1 cellular context compared by ENCODE assay signal in the genomic region with DNA sequence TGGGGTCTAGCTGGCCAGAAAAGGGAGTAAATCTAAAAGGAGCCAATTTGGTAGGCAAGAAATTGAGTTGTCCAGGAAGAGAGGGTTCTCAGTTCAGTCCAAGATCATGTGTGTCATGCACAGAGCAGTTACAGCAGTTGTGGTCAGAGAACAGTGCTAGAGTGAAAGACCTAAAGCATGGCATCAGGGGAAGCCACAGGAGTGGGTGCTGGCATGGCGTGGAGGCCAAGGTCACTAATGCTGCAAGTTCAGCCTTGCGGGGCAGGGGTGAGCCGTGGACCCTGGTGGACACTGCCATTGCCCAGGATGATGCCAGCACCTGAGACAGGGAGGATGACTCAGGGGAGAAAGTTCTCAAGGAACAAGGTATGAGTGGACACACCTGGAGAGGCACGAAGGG.
TF ChIP-seq lines count a peak whose summit lies in the region.

No MANE protein-coding gene starts in this region.

TF ChIP-seq in H1, 55 proteins besides CTCF, POLR2A, EP300 and RAD21:
- TF ChIP-seq, protein P1, sequence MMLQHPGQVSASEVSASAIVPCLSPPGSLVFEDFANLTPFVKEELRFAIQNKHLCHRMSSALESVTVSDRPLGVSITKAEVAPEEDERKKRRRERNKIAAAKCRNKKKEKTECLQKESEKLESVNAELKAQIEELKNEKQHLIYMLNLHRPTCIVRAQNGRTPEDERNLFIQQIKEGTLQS (IDR thresholded peaks at IDR 0.05; ENCODE audit: insufficient read depth, low read depth, low read length) = no peak
- TF ChIP-seq CHD1 (IDR thresholded peaks at IDR 0.05; ENCODE audit: low read depth, low read length) = no peak
- no peak for TF ChIP-seq SRF (IDR thresholded peaks at IDR 0.05; ENCODE audit: low read depth, low read length)
- no peak for TF ChIP-seq JUN (IDR thresholded peaks at IDR 0.05; ENCODE audit: low read depth, low read length)
- TF ChIP-seq PHF8 (conservative IDR thresholded peaks at IDR 0.05; ENCODE audit: low read depth, low read length) = no peak
- TF ChIP-seq FOSL1 (IDR thresholded peaks at IDR 0.05; ENCODE audit: insufficient read depth, low read depth, low read length) = no peak
- TF ChIP-seq ATF2 (IDR thresholded peaks at IDR 0.05; ENCODE audit: low read length) = no peak
- no peak for TF ChIP-seq NRF1 (IDR thresholded peaks at IDR 0.05; ENCODE audit: low read depth, low read length)
- TF ChIP-seq POLR2AphosphoS5 (IDR thresholded peaks at IDR 0.05; ENCODE audit: low read depth, low read length) = no peak
- TF ChIP-seq KDM1A (IDR thresholded peaks at IDR 0.05; ENCODE audit: borderline replicate concordance, low read length) = no peak
- TF ChIP-seq NANOG (IDR thresholded peaks at IDR 0.05; ENCODE audit: insufficient read depth, low read depth, low read length, poor library complexity, severe bottlenecking) = no peak
- TF ChIP-seq, protein P2, sequence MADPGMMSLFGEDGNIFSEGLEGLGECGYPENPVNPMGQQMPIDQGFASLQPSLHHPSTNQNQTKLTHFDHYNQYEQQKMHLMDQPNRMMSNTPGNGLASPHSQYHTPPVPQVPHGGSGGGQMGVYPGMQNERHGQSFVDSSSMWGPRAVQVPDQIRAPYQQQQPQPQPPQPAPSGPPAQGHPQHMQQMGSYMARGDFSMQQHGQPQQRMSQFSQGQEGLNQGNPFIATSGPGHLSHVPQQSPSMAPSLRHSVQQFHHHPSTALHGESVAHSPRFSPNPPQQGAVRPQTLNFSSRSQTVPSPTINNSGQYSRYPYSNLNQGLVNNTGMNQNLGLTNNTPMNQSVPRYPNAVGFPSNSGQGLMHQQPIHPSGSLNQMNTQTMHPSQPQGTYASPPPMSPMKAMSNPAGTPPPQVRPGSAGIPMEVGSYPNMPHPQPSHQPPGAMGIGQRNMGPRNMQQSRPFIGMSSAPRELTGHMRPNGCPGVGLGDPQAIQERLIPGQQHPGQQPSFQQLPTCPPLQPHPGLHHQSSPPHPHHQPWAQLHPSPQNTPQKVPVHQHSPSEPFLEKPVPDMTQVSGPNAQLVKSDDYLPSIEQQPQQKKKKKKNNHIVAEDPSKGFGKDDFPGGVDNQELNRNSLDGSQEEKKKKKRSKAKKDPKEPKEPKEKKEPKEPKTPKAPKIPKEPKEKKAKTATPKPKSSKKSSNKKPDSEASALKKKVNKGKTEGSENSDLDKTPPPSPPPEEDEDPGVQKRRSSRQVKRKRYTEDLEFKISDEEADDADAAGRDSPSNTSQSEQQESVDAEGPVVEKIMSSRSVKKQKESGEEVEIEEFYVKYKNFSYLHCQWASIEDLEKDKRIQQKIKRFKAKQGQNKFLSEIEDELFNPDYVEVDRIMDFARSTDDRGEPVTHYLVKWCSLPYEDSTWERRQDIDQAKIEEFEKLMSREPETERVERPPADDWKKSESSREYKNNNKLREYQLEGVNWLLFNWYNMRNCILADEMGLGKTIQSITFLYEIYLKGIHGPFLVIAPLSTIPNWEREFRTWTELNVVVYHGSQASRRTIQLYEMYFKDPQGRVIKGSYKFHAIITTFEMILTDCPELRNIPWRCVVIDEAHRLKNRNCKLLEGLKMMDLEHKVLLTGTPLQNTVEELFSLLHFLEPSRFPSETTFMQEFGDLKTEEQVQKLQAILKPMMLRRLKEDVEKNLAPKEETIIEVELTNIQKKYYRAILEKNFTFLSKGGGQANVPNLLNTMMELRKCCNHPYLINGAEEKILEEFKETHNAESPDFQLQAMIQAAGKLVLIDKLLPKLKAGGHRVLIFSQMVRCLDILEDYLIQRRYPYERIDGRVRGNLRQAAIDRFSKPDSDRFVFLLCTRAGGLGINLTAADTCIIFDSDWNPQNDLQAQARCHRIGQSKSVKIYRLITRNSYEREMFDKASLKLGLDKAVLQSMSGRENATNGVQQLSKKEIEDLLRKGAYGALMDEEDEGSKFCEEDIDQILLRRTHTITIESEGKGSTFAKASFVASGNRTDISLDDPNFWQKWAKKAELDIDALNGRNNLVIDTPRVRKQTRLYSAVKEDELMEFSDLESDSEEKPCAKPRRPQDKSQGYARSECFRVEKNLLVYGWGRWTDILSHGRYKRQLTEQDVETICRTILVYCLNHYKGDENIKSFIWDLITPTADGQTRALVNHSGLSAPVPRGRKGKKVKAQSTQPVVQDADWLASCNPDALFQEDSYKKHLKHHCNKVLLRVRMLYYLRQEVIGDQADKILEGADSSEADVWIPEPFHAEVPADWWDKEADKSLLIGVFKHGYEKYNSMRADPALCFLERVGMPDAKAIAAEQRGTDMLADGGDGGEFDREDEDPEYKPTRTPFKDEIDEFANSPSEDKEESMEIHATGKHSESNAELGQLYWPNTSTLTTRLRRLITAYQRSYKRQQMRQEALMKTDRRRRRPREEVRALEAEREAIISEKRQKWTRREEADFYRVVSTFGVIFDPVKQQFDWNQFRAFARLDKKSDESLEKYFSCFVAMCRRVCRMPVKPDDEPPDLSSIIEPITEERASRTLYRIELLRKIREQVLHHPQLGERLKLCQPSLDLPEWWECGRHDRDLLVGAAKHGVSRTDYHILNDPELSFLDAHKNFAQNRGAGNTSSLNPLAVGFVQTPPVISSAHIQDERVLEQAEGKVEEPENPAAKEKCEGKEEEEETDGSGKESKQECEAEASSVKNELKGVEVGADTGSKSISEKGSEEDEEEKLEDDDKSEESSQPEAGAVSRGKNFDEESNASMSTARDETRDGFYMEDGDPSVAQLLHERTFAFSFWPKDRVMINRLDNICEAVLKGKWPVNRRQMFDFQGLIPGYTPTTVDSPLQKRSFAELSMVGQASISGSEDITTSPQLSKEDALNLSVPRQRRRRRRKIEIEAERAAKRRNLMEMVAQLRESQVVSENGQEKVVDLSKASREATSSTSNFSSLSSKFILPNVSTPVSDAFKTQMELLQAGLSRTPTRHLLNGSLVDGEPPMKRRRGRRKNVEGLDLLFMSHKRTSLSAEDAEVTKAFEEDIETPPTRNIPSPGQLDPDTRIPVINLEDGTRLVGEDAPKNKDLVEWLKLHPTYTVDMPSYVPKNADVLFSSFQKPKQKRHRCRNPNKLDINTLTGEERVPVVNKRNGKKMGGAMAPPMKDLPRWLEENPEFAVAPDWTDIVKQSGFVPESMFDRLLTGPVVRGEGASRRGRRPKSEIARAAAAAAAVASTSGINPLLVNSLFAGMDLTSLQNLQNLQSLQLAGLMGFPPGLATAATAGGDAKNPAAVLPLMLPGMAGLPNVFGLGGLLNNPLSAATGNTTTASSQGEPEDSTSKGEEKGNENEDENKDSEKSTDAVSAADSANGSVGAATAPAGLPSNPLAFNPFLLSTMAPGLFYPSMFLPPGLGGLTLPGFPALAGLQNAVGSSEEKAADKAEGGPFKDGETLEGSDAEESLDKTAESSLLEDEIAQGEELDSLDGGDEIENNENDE (IDR thresholded peaks at IDR 0.05; ENCODE audit: insufficient replicate concordance, low read length) = no peak
- no peak for TF ChIP-seq CTBP2 (IDR thresholded peaks at IDR 0.05; ENCODE audit: borderline replicate concordance, insufficient read depth, insufficient read length, low read length)
- no peak for TF ChIP-seq MAFK (IDR thresholded peaks at IDR 0.05; ENCODE audit: low read depth, low read length)
